24 cellular contexts compared by ENCODE assay signal in the genomic region with DNA sequence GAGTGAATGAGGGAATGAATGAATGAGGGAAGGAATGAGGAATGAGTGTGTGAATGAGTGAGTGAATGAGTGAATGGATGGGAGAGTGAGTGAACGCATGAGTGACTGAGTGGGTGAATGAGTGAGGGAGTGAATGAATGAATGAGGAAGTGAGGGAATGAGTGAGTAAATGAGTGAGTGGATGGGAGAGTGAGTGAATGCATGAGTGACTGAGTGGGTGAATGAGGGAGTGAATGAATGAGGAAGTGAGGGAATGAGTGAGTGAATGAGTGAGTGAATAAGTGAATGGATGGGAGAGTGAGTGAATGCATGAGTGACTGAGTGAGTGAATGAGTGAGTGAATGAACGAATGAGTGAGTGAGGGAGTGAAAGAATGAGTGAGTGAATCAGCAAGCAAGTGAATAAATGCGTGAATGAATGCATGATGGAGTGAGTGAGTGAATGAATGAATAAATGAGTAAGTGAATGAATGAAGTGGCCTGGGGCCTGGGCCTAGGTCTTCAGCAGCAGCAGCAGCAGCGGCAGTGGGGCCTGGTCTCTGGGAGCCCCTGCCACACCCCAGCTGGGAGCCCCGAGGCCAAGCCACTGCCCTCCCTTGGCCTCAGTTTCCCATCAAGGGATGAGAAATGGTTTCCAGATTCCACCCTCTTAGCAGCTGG. TPM values are rescaled to one million over a fixed set of nuclear protein-coding genes. Genes with fewer than 3 reads are reported as not detected.
"Had no signal": no experiment of that assay in that cellular context is flagged by ENCODE, and none has a peak within 500 bp of the region (broad histone marks: within the 10 kb centered on the region; RNA-seq: fewer than 3 reads in every experiment).

No MANE protein-coding gene starts in this region.

- H3K9me3 ChIP-seq: MG63, SK-N-SH had no signal

- H3K27me3 ChIP-seq: MG63 had no signal

- H3K36me3 ChIP-seq: MG63 had no signal

- H3K27ac ChIP-seq: HL-60 had no signal

- DNase-seq: Karpas-422, KG1, MG63, NCI-H1092, NCI-H1105 treated with DMSO at 0.1 percent for 48 hours, NCI-H1417 treated with DMSO at 0.1 percent for 48 hours, NCI-H146, NCI-H187, NCI-H2029, NCI-H2081 treated with DMSO at 0.1 percent for 48 hours, NCI-H2171, NCI-H226, NCI-H446, NCI-H510A, NCI-H524 treated with DMSO at 0.1 percent for 48 hours, NCI-H69, NCI-H774, RPMI8226, SHP77, SK-N-SH had no signal

- FAIRE-seq: HTR-8/SVneo, RCC 7860 had no signal

- H3K4me3 ChIP-seq: MG63 had no signal

RNA-seq across cellular contexts. Expression of gene PSAPL1, which starts 16.2 kb away (rescaled TPM):
- total RNA-seq: SK-MEL-5 had no signal
